ENCODE assay signal across 17 cellular contexts in the genomic region with DNA sequence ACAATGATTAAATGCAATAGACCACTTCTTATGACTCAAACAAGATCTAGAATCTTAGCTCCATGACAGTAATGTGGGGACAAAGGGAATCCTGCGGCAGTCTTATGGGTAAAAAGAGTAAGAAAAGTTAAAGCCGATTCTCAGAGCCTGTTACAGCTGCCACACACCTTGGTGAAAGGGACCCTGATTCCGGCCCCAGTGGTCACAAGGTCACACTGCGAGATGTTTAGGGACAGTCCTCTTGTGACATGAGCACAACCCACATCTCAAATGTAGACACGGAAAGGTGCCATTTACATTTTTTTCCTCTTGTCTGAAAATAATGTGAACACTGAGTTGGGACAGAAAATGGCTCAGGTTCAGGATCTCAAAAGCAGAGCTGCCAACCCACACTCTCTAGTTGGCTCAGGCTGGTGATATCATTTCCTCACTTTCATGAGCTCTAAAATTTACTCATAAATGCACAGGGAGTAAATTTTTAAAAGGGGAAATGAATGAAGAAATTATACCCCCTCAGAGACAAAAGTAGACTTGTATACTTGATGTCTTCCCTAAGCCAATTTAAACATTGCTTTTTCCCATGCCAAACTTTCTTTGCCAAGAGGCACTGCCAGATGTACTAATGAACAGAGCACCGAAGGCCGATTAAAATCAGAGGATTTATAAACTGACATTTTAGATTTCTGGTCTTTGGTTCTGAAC.
DNase-seq lines count a peak whose midpoint lies in the region; ATAC-seq, FAIRE-seq and TF ChIP-seq lines count a peak whose summit lies in the region.
"Had no signal": no experiment of that assay in that cellular context is flagged by ENCODE, and none has a peak within 500 bp of the region (broad histone marks: within the 10 kb centered on the region; RNA-seq: fewer than 3 reads in every experiment).

No MANE protein-coding gene starts in this region.

- H3K4me1 ChIP-seq in liver (ENCODE audit: control insufficient read depth in 4 of 4, insufficient read depth in 4 of 4, low read length in 3 of 4) = peaks cover 3 to 29% (median 13%) of the 10 kb centered on the region in 4 donors
- no peaks in the 10 kb centered on the region for H3K4me1 ChIP-seq in HepG2 (ENCODE audit: insufficient read depth, low read length)
- peaks cover 15% of the 10 kb centered on the region for H3K4me1 ChIP-seq in BE2C

- no peaks in the 10 kb centered on the region for H4K20me1 ChIP-seq in HepG2 (ENCODE audit: insufficient read depth, low read length)

- TF ChIP-seq RAD21 in liver (IDR thresholded peaks at IDR 0.05) (peak in 1 of 2 donors; percentile 39), HepG2 (CRISPR knock-in tag; IDR thresholded peaks at IDR 0.05) (no peak)

- no peak for ATAC-seq in HepG2
- no peak for ATAC-seq in GM19023 (IDR thresholded peaks at IDR 0.05; ENCODE audit: unreplicated experiment)
- ATAC-seq: gastrocnemius medialis had no signal

- WGBS in liver = 62% methylated on average over 7 of the region's 7 CpGs
- WGBS in HepG2 (ENCODE audit: low lambda C conversion rate) = 64% methylated on average over 6 of the region's 7 CpGs

- H3K27me3 ChIP-seq in liver (ENCODE audit: control insufficient read depth in 4 of 4, insufficient read depth in 4 of 4, low read length in 3 of 4) (no peaks in the 10 kb centered on the region), HepG2 (ENCODE audit: control insufficient read depth in 1 of 2, insufficient read depth in 2 of 2, low read length in 2 of 2) (no peaks in the 10 kb centered on the region; a peak in 1 of 5 replicates), BE2C (no peaks in the 10 kb centered on the region)
- H3K27me3 ChIP-seq: gastrocnemius medialis had no signal

- H3K4me2 ChIP-seq in HepG2 (ENCODE audit: low read depth, low read length) = no peak overlapping the region

- no peaks in the 10 kb centered on the region for H3K36me3 ChIP-seq in liver (ENCODE audit: control insufficient read depth in 4 of 4, insufficient read depth in 3 of 4, low read depth in 1 of 4, low read length in 3 of 4)
- H3K36me3 ChIP-seq in HepG2 (replicated peaks in 1 of 2; ENCODE audit: control insufficient read depth in 1 of 2, insufficient read depth in 2 of 2, low read length in 2 of 2) = no peaks in the 10 kb centered on the region
- no peaks in the 10 kb centered on the region for H3K36me3 ChIP-seq in BE2C
- H3K36me3 ChIP-seq: gastrocnemius medialis had no signal

- no TSS peak for BruUV-seq in HepG2 (replicated peaks; lab: Mats Ljungman, UMichigan)

- TF ChIP-seq CTCF in liver (IDR thresholded peaks at IDR 0.05; ENCODE audit: low read depth, low read length, missing input control) (no peak), HepG2 (CRISPR knock-in tag; IDR thresholded peaks at IDR 0.05) (no peak), VCaP (conservative IDR thresholded peaks at IDR 0.05) (0 out of 2 replicates have a peak, but pooled peaks have one; percentile 15), BE2C (IDR thresholded peaks at IDR 0.05; ENCODE audit: low read depth, low read length) (no peak)

- H3K79me2 ChIP-seq in HepG2 (ENCODE audit: insufficient read depth, low read length) = no peaks in the 10 kb centered on the region

- intact Hi-C loops in HepG2 (cut with micrococcal nuclease; ENCODE audit: unreplicated experiment) = no loop called here

- no peak for TF ChIP-seq POLR2A in HepG2 (IDR thresholded peaks at IDR 0.05; ENCODE audit: insufficient read depth in 1 of 2, low read depth in 2 of 2, low read length in 2 of 2)

- H3K9me3 ChIP-seq in liver (ENCODE audit: control insufficient read depth in 4 of 4, low read length in 3 of 4) = no peaks in the 10 kb centered on the region
- no peaks in the 10 kb centered on the region for H3K9me3 ChIP-seq in HepG2 (ENCODE audit: low read length)
- no peaks in the 10 kb centered on the region for H3K9me3 ChIP-seq in BE2C
- H3K9me3 ChIP-seq: gastrocnemius medialis had no signal

- FAIRE-seq in HepG2 (lab: Jason Lieb, UNC) (no peak), RCC 7860 (lab: Jason Lieb, UNC) (no peak)

- H3K27ac ChIP-seq in liver (ENCODE audit: low read depth in 1 of 2, low read length in 2 of 2) (no peak overlapping the region), HepG2 (ENCODE audit: extremely low read length, insufficient read depth, low read length) (no peak overlapping the region), VCaP (peak overlapping the region; percentile 40)
- H3K27ac ChIP-seq: gastrocnemius medialis had no signal

- H2AFZ ChIP-seq in HepG2 (ENCODE audit: low read length) = no peak overlapping the region

- H3K9ac ChIP-seq in liver (ENCODE audit: low read depth in 1 of 2, low read length in 2 of 2) = no peak overlapping the region
- no peak overlapping the region for H3K9ac ChIP-seq in HepG2 (ENCODE audit: insufficient read depth, low read depth, low read length)

- POLR2A ChIA-PET in HepG2 (lab: Yijun Ruan, JAX) = no interaction called here

- CTCF ChIA-PET in HepG2 (lab: Yijun Ruan, JAX; ENCODE audit: low intra/inter-chr PET ratio, low total read pairs) = no interaction called here

- no peak for TF ChIP-seq EP300 in HepG2 (IDR thresholded peaks at IDR 0.05; ENCODE audit: low read depth in 2 of 2, low read length in 2 of 2)
- TF ChIP-seq EP300 in HepG2 (CRISPR knock-in tag; IDR thresholded peaks at IDR 0.05; ENCODE audit: borderline replicate concordance) = no peak

- H3K4me3 ChIP-seq in liver (ENCODE audit: low read depth in 1 of 3, low read length in 3 of 3) = no peak overlapping the region
- no peak overlapping the region for H3K4me3 ChIP-seq in HepG2 (replicated peaks in 1 of 3; ENCODE audit: insufficient read depth in 1 of 3, low read depth in 2 of 3, low read length in 3 of 3)
- no peak overlapping the region for H3K4me3 ChIP-seq in BE2C (ENCODE audit: low read depth, low read length)
- H3K4me3 ChIP-seq: gastrocnemius medialis had no signal

- in situ Hi-C loops in HepG2 (cut with HindIII; ENCODE audit: extremely low pct_ligation_motif_present, low pct_unique_long_range_greater_than_20kb) = no loop called here

- no peak for DNase-seq in HepG2 (ENCODE audit: low spot score)
- DNase-seq in fibroblast of the conjunctiva (ENCODE audit: low read depth) = peak; percentile 10
- DNase-seq in BE2C = no peak
- DNase-seq in RCC 7860 (ENCODE audit: low spot score) = no peak
- DNase-seq in DMS 273 (lab: John Stamatoyannopoulos, UW; ENCODE audit: unreplicated experiment) = no peak
- DNase-seq: activated CD4-positive, alpha-beta T cell treated with anti-CD3 and anti-CD28 coated beads, Interleukin-2, amount 50 U/mL, for 1 hour; amygdala; CD4-positive, alpha-beta T cell; DMS79 treated with DMSO at 0.1 percent for 48 hours; gastrocnemius medialis; NCI-H2171 treated with DMSO at 0.1 percent for 48 hours; retina; stimulated activated naive CD4-positive, alpha-beta T cell; trophoblast cell had no signal

TF ChIP-seq in liver, 16 proteins besides CTCF, POLR2A, EP300 and RAD21:
- TF ChIP-seq, protein P1, sequence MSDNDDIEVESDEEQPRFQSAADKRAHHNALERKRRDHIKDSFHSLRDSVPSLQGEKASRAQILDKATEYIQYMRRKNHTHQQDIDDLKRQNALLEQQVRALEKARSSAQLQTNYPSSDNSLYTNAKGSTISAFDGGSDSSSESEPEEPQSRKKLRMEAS (IDR thresholded peaks at IDR 0.05) = no peak
- TF ChIP-seq RXRA (IDR thresholded peaks at IDR 0.05) = peak in 1 of 2 donors; percentile 44
- peak; percentile 54 for TF ChIP-seq YY1 (IDR thresholded peaks at IDR 0.05)
- peak; percentile 21 to 70 for TF ChIP-seq HNF4A (conservative IDR thresholded peaks at IDR 0.05)
TF ChIP-seq in liver: peak in this region for 3.

TF ChIP-seq in HepG2, 621 proteins besides CTCF, POLR2A, EP300 and RAD21:
- TF ChIP-seq RNF2 (conservative IDR thresholded peaks at IDR 0.05; ENCODE audit: low read depth) = no peak
- TF ChIP-seq HIVEP1 (CRISPR knock-in tag; IDR thresholded peaks at IDR 0.05) = no peak
- TF ChIP-seq, protein P2, sequence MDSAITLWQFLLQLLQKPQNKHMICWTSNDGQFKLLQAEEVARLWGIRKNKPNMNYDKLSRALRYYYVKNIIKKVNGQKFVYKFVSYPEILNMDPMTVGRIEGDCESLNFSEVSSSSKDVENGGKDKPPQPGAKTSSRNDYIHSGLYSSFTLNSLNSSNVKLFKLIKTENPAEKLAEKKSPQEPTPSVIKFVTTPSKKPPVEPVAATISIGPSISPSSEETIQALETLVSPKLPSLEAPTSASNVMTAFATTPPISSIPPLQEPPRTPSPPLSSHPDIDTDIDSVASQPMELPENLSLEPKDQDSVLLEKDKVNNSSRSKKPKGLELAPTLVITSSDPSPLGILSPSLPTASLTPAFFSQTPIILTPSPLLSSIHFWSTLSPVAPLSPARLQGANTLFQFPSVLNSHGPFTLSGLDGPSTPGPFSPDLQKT (CRISPR knock-in tag; IDR thresholded peaks at IDR 0.05; ENCODE audit: borderline replicate concordance) = no peak
